Comparison of ENCODE assay signal across 9 cellular contexts in genomic region chr16:15653227-15653626, GRCh38. TPM values are rescaled to one million over a fixed set of nuclear protein-coding genes. Genes with fewer than 3 reads are reported as not detected.
A peak's percentile ranks its signal among the peaks of the same experiment; 100 is the strongest.
DNase-seq lines count a peak whose midpoint lies in the region; ATAC-seq and TF ChIP-seq lines count a peak whose summit lies in the region.
"Had no signal": no experiment of that assay in that cellular context is flagged by ENCODE, and none has a peak within 500 bp of the region (broad histone marks: within the 10 kb centered on the region; RNA-seq: fewer than 3 reads in every experiment).

No MANE protein-coding gene starts in this region.

- H3K4me1 Mint-ChIP-seq in T-helper 1 cell treated with Interleukin-12 subunit alpha and Interleukin-12 subunit beta and Interleukin-4 antibody, amounts not matched to agents 30 μg/mL and 1 μg/mL, for 36 hours (ENCODE audit: low read depth), result peaks cover 35% of the 10 kb centered on the region
- H3K4me1 Mint-ChIP-seq in stimulated activated naive B cell treated with anti-CD40 and anti-IgM and Interleukin-4, amounts not matched to agents 10 μg/mL and 1 μg/mL and 100 μg/mL, for 72 hours, result peaks cover 30 to 50% of the 10 kb centered on the region in 2 donors

- no peak for TF ChIP-seq RAD21 in SK-N-SH (IDR thresholded peaks at IDR 0.05; ENCODE audit: low read length)

- H4K20me1 ChIP-seq in SK-N-SH (ENCODE audit: insufficient read depth), result peaks cover 16% of the 10 kb centered on the region; the same call in 1 of the 2 replicates

- no peaks in the 10 kb centered on the region for H3K9me2 ChIP-seq in SK-N-SH

- 0 out of 2 replicates have a peak overlapping the region, but pooled peaks have one; percentile 7 for H3K4me2 ChIP-seq in SK-N-SH

- peak overlapping the region; percentile 58 for H3K4me3 Mint-ChIP-seq in T-helper 1 cell treated with Interleukin-12 subunit alpha and Interleukin-12 subunit beta and Interleukin-4 antibody, amounts not matched to agents 30 μg/mL and 1 μg/mL, for 36 hours
- peak overlapping the region in 1 of 2 donors; percentile 21 for H3K4me3 Mint-ChIP-seq in stimulated activated naive B cell treated with anti-CD40 and anti-IgM and Interleukin-4, amounts not matched to agents 10 μg/mL and 1 μg/mL and 100 μg/mL, for 72 hours

- no peak overlapping the region for H3K9ac ChIP-seq in SK-N-SH

- peaks cover 9% of the 10 kb centered on the region for H3F3A ChIP-seq in SK-N-SH (replicated peaks; ENCODE audit: insufficient read depth)

- H3K27ac ChIP-seq in SK-N-SH (ENCODE audit: low read depth in 2 of 2, low read length in 1 of 2), result peak overlapping the region; percentile 18 to 26; a peak in 1 of 4 replicates
- H3K27ac ChIP-seq: C4-2B had no signal

- no peaks in the 10 kb centered on the region for H3K9me3 ChIP-seq in SK-N-SH

- peaks cover 32% of the 10 kb centered on the region for H3K36me3 Mint-ChIP-seq in T-helper 1 cell treated with Interleukin-12 subunit alpha and Interleukin-12 subunit beta and Interleukin-4 antibody, amounts not matched to agents 30 μg/mL and 1 μg/mL, for 36 hours (ENCODE audit: low read depth)
- peaks cover 19 to 41% of the 10 kb centered on the region in 2 donors for H3K36me3 Mint-ChIP-seq in stimulated activated naive B cell treated with anti-CD40 and anti-IgM and Interleukin-4, amounts not matched to agents 10 μg/mL and 1 μg/mL and 100 μg/mL, for 72 hours

- H3K27me3 ChIP-seq in SK-N-SH (ENCODE audit: insufficient read depth), result no peaks in the 10 kb centered on the region

- DNase-seq in T-helper 1 cell (no peak), SK-N-SH (no peak), fibroblast of the aortic adventitia (ENCODE audit: low read depth) (peak; percentile 89)
- DNase-seq in stimulated activated naive B cell treated with anti-CD40 and anti-IgM and Interleukin-4, amounts not matched to agents 10 μg/mL and 1 μg/mL and 100 μg/mL, for 72 hours, result no peak
- DNase-seq in activated CD4-positive, CD25-positive, alpha-beta regulatory T cell treated with anti-CD3 and anti-CD28 coated beads, Interleukin-2, amount 50 U/mL, for 72 hours, result no peak

- POLR2A ChIA-PET in SK-N-SH (lab: Yijun Ruan, JAX), result no interaction called here

- TF ChIP-seq EP300 in SK-N-SH (IDR thresholded peaks at IDR 0.05; ENCODE audit: borderline replicate concordance in 1 of 2, low read depth in 1 of 2, low read length in 1 of 2), result no peak

- no peak for ATAC-seq in stimulated activated naive B cell treated with anti-CD40 and anti-IgM and Interleukin-4, amounts not matched to agents 10 μg/mL and 1 μg/mL and 100 μg/mL, for 72 hours (replicated peaks)
- ATAC-seq in HG02642 (IDR thresholded peaks at IDR 0.05; ENCODE audit: poor library complexity, unreplicated experiment), result no peak
- ATAC-seq in HG02852 (IDR thresholded peaks at IDR 0.05; ENCODE audit: unreplicated experiment), result no peak

- H3K36me3 ChIP-seq in SK-N-SH (replicated peaks in 1 of 2; ENCODE audit: control insufficient read depth in 1 of 2, insufficient read depth in 2 of 2, low read length in 1 of 2), result no peaks in the 10 kb centered on the region

- no peak overlapping the region for H2AFZ ChIP-seq in SK-N-SH (ENCODE audit: low read depth)

- no peaks in the 10 kb centered on the region for H3K27me3 Mint-ChIP-seq in T-helper 1 cell treated with Interleukin-12 subunit alpha and Interleukin-12 subunit beta and Interleukin-4 antibody, amounts not matched to agents 30 μg/mL and 1 μg/mL, for 36 hours (ENCODE audit: low read depth)
- no peaks in the 10 kb centered on the region for H3K27me3 Mint-ChIP-seq in stimulated activated naive B cell treated with anti-CD40 and anti-IgM and Interleukin-4, amounts not matched to agents 10 μg/mL and 1 μg/mL and 100 μg/mL, for 72 hours

- H3K9me3 Mint-ChIP-seq in T-helper 1 cell treated with Interleukin-12 subunit alpha and Interleukin-12 subunit beta and Interleukin-4 antibody, amounts not matched to agents 30 μg/mL and 1 μg/mL, for 36 hours, result no peaks in the 10 kb centered on the region
- no peaks in the 10 kb centered on the region for H3K9me3 Mint-ChIP-seq in stimulated activated naive B cell treated with anti-CD40 and anti-IgM and Interleukin-4, amounts not matched to agents 10 μg/mL and 1 μg/mL and 100 μg/mL, for 72 hours

- peaks cover 2 to 4% of the 10 kb centered on the region in 2 experiments; a peak in 2 of 4 replicates for H3K4me1 ChIP-seq in SK-N-SH (ENCODE audit: control insufficient read depth in 1 of 2, insufficient read depth in 2 of 2, low read depth in 1 of 2, low read length in 1 of 2)

- peak overlapping the region; percentile 49 for H3K27ac Mint-ChIP-seq in T-helper 1 cell treated with Interleukin-12 subunit alpha and Interleukin-12 subunit beta and Interleukin-4 antibody, amounts not matched to agents 30 μg/mL and 1 μg/mL, for 36 hours
- H3K27ac Mint-ChIP-seq in stimulated activated naive B cell treated with anti-CD40 and anti-IgM and Interleukin-4, amounts not matched to agents 10 μg/mL and 1 μg/mL and 100 μg/mL, for 72 hours, result peak overlapping the region; percentile 47

- peaks cover 80% of the 10 kb centered on the region for H3K79me2 ChIP-seq in SK-N-SH (ENCODE audit: insufficient read depth)

- 40% methylated on average over 4 of the region's 4 CpGs for WGBS in SK-N-SH (ENCODE audit: low lambda C conversion rate)

- CTCF ChIA-PET in SK-N-SH (lab: Yijun Ruan, JAX), result interaction anchor here (1.1 to 1.4 kb wide), 2 partner anchors 11 to 226 kb away, joined by 3 read pairs; no protein-coding TSS in a partner anchor

- TF ChIP-seq CTCF in SK-N-SH (IDR thresholded peaks at IDR 0.05) (no peak), fibroblast of the aortic adventitia (IDR thresholded peaks at IDR 0.05; ENCODE audit: insufficient read depth, low read length) (no peak)

- H3K4me3 ChIP-seq in SK-N-SH (ENCODE audit: low read depth in 2 of 2, low read length in 1 of 2), result no peak overlapping the region
- H3K4me3 ChIP-seq in fibroblast of the aortic adventitia (ENCODE audit: low read depth, low read length), result peak overlapping the region; percentile 28

TF ChIP-seq in SK-N-SH, 30 proteins besides CTCF, POLR2A, EP300 and RAD21 (continues in another document):
- TF ChIP-seq SMC3 (IDR thresholded peaks at IDR 0.05; ENCODE audit: low read depth, low read length) (no peak), FOXM1 (IDR thresholded peaks at IDR 0.05; ENCODE audit: low read depth) (no peak), ELF1 (IDR thresholded peaks at IDR 0.05) (no peak), SIN3A (IDR thresholded peaks at IDR 0.05; ENCODE audit: borderline replicate concordance, low read depth, low read length) (0 out of 2 replicates have a peak, but pooled peaks have one; percentile 20), REST (IDR thresholded peaks at IDR 0.05; ENCODE audit: low read depth, low read length) (no peak), GABPA (IDR thresholded peaks at IDR 0.05; ENCODE audit: low read depth) (no peak), TAF1 (IDR thresholded peaks at IDR 0.05; ENCODE audit: borderline replicate concordance, low read depth, low read length) (no peak), NRF1 (IDR thresholded peaks at IDR 0.05; ENCODE audit: low read depth, low read length) (no peak), FOSL2 (IDR thresholded peaks at IDR 0.05; ENCODE audit: borderline replicate concordance, low read depth) (no peak), MAX (IDR thresholded peaks at IDR 0.05; ENCODE audit: low read depth) (peak; percentile 44; the same call in 1 of the 2 replicates), FOXJ3 (CRISPR knock-in tag; IDR thresholded peaks at IDR 0.05) (no peak), TEAD4 (IDR thresholded peaks at IDR 0.05; ENCODE audit: borderline replicate concordance, insufficient read depth) (no peak), POLR2AphosphoS5 (IDR thresholded peaks at IDR 0.05; ENCODE audit: low read depth, low read length) (no peak), NFIC (IDR thresholded peaks at IDR 0.05; ENCODE audit: borderline replicate concordance) (0 out of 2 replicates have a peak, but pooled peaks have one; percentile 13), TCF12 (IDR thresholded peaks at IDR 0.05) (peak; percentile 67)

RNA-seq across cellular contexts. Expression of gene NDE1, which starts 3.2 kb away (rescaled TPM):
- polyA plus RNA-seq in SK-N-SH (2012; rRNA removed), result 18.8 and 27.9 TPM in 2 replicates
- polyA plus RNA-seq in SK-N-SH (2012; cell fraction: cytosol; rRNA removed), result 22.2 and 27.7 TPM in 2 replicates
- polyA plus RNA-seq in SK-N-SH (2012; cell fraction: nucleus; rRNA removed), result 15.3 and 16.2 TPM in 2 replicates
- total RNA-seq in fibroblast of the aortic adventitia (ENCODE audit: low replicate concordance), result 17.5 and 38.9 TPM in 2 replicates

RNA-seq across cellular contexts. Expression of gene MARF1, which starts 10.3 kb away (rescaled TPM):
- 10.3 TPM in 2 replicates for polyA plus RNA-seq in SK-N-SH (2012; rRNA removed)
- polyA plus RNA-seq in SK-N-SH (2012; cell fraction: cytosol; rRNA removed), result 8.8 and 9.0 TPM in 2 replicates
- 25.3 and 33.2 TPM in 2 replicates for polyA plus RNA-seq in SK-N-SH (2012; cell fraction: nucleus; rRNA removed)
- total RNA-seq in fibroblast of the aortic adventitia (ENCODE audit: low replicate concordance), result 27.1 and 74.8 TPM in 2 replicates
